Comparison of ENCODE assay signal across 16 cellular contexts in the genomic region with DNA sequence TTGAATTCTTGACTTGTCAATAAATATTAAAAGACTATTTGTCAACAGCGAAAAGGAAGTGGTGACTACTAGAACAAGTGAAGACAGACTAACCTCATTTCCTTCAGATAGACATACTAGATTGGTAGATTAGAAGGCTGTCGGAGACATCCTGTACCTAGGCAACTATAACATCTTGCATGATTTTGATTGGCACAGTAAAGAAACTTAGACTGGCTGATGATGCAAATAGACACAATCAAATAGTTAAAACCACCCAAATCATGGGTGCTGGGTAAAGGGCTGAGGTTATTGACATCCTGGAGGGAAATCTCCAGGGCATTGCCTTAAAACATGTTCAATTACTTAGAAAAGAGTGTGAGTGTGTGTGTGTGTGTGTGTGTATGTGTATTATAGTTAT.
DNase-seq lines count a peak whose midpoint lies in the region; ATAC-seq and TF ChIP-seq lines count a peak whose summit lies in the region.
"Had no signal": no experiment of that assay in that cellular context is flagged by ENCODE, and none has a peak within 500 bp of the region (broad histone marks: within the 10 kb centered on the region; RNA-seq: fewer than 3 reads in every experiment).

No MANE protein-coding gene starts in this region.

- H3K4me3 ChIP-seq in NB4 (ENCODE audit: low read depth, low read length), result no peak overlapping the region

- no peak for TF ChIP-seq CTCF in NB4 (IDR thresholded peaks at IDR 0.05; ENCODE audit: low read depth, low read length)

- DNase-seq in activated effector memory CD4-positive, alpha-beta T cell treated with Interleukin-2 at 50 U/mL for 16 hours, result peak; percentile 7
- no peak for DNase-seq in activated effector memory CD4-positive, alpha-beta T cell treated with anti-CD3 and anti-CD28 coated beads, Interleukin-2, amount 50 U/mL, for 16 hours
- DNase-seq in NB4 (ENCODE audit: low read depth) (peak; percentile 10), NCI-H2171 (lab: John Stamatoyannopoulos, UW) (no peak)
- DNase-seq in effector CD4-positive, alpha-beta T cell, result peak; percentile 28
- DNase-seq in stimulated activated naive CD8-positive, alpha-beta T cell treated with anti-CD3 and anti-CD28 coated beads, Interleukin-15, Interleukin-2, amounts not matched to agents 100 U/mL and 50 U/mL, for 24 hours, result no peak
- DNase-seq: activated T-cell treated with anti-CD3 and anti-CD28 coated beads for 4 hours; GF-D8; NCI-H1048; NCI-H2081 treated with DMSO at 0.1 percent for 48 hours; NCI-H526; stimulated activated CD4-positive, alpha-beta T cell treated with anti-CD3 and anti-CD28 coated beads, Interleukin-2, amount 100 ng/mL, for 24 hours had no signal

- peak; percentile 42 for ATAC-seq in stimulated activated naive CD8-positive, alpha-beta T cell treated with anti-CD3 and anti-CD28 coated beads, Interleukin-15, Interleukin-2, amounts not matched to agents 100 U/mL and 50 U/mL, for 24 hours
- no peak for ATAC-seq in HG02798 (IDR thresholded peaks at IDR 0.05; ENCODE audit: poor library complexity, unreplicated experiment)
- ATAC-seq: esophagus mucosa, left lobe of liver, WTC11 had no signal

- no peak for TF ChIP-seq POLR2A in NB4 (IDR thresholded peaks at IDR 0.05; ENCODE audit: extremely low read depth, insufficient read length)

Comparison
In these comparisons a context has a peak if more than half of its experiments do, and no peak if none do; other contexts are left out.
1. DNase-seq: peak in activated effector memory CD4-positive, alpha-beta T cell treated with Interleukin-2 at 50 U/mL for 16 hours (single experiment), NB4 (single experiment) and effector CD4-positive, alpha-beta T cell (single experiment); none in activated effector memory CD4-positive, alpha-beta T cell treated with anti-CD3 and anti-CD28 coated beads, Interleukin-2, amount 50 U/mL, for 16 hours (single experiment), stimulated activated naive CD8-positive, alpha-beta T cell treated with anti-CD3 and anti-CD28 coated beads, Interleukin-15, Interleukin-2, amounts not matched to agents 100 U/mL and 50 U/mL, for 24 hours (single experiment) and NCI-H2171 (single experiment).